In the genomic region with DNA sequence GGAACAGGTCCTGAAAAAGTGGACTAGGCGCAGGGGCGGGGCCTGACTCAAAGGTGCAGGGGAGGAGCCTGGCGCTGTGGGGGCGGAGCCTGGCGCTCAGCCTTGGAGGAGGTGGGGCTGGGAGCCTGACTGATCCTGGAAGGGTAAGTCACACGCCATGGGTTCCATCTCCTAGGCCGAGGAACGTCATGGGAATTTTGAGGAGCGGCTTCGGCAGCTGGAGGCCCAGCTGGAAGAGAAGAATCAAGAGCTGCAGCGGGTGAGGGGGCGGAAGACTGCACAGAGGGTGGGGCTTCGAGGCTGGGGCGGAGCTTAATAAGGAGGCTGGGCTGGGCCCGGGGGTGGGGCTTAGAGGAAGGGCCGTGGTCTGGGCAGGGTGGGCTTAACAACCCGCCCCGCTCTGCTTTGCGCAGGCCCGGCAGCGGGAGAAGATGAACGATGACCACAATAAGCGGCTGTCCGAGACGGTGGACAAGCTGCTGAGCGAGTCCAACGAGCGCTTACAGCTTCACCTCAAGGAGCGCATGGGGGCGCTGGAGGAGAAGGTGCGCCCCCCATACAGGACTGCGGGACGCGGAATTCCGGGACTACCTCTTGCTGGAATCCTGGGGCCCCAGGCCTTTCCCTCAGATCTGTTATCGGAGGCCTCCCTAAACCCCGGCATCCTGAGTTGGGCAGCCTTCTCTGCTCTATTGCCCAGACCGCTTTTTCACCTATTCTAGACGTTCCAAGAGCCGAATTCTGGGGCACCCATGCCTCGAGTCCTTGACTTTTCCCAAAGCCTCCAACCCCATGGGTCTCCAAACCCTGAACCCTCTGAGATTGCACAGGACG, we compare ENCODE assay signal across 8 cellular contexts. TPM values are rescaled to one million over a fixed set of nuclear protein-coding genes. Genes with fewer than 3 reads are reported as not detected.
DNase-seq lines count a peak whose midpoint lies in the region; ATAC-seq and TF ChIP-seq lines count a peak whose summit lies in the region.

No MANE protein-coding gene starts in this region.

- intact Hi-C loops in sigmoid colon (cut with DNase I): no loop called here

- WGBS in sigmoid colon, 2 donors: 22 to 63% methylated on average over 42 of the region's 42 CpGs

- DNase-seq in activated CD8-positive, alpha-beta memory T cell treated with anti-CD3 and anti-CD28 coated beads, Interleukin-2, amount 50 U/mL, for 48 hours: peak; percentile 79
- DNase-seq in glutamatergic neuron (peak; percentile 62), sigmoid colon (peak; percentile 81), HuH-7 (ENCODE audit: low spot score) (no peak), NCI-H510A (lab: John Stamatoyannopoulos, UW) (no peak)

- H3K4me1 ChIP-seq in ES-I3 (ENCODE audit: insufficient read depth, low read length) (peaks cover 11% of the 10 kb centered on the region), sigmoid colon (peaks cover 0 to 23% (median 16%) of the 10 kb centered on the region in 4 donors)

- peaks cover 3% of the 10 kb centered on the region for H3K4me1 Mint-ChIP-seq in glutamatergic neuron (ENCODE audit: low read depth, unreplicated experiment)

- no peak for TF ChIP-seq CTCF in glutamatergic neuron (IDR thresholded peaks at IDR 0.05; ENCODE audit: partially characterized antibody, unreplicated experiment)
- TF ChIP-seq CTCF in sigmoid colon (IDR thresholded peaks at IDR 0.05): no peak

- no peak for TF ChIP-seq POLR2A in sigmoid colon (IDR thresholded peaks at IDR 0.05)

- peaks cover 14% of the 10 kb centered on the region for H3K9me3 Mint-ChIP-seq in glutamatergic neuron (ENCODE audit: unreplicated experiment)

- peak overlapping the region in 3 of 4 donors; percentile 5 to 29 (median 25) for H3K4me3 ChIP-seq in sigmoid colon

- H3K27me3 ChIP-seq in sigmoid colon: peaks cover 7 to 23% (median 18%) of the 10 kb centered on the region in 3 donors

- TF ChIP-seq EP300 in sigmoid colon (IDR thresholded peaks at IDR 0.05): no peak

- H3K9ac ChIP-seq in ES-I3 (ENCODE audit: low read depth, low read length): peak overlapping the region; percentile 71; the same call in 1 of the 2 replicates

- no peak overlapping the region for H3K27ac Mint-ChIP-seq in glutamatergic neuron (ENCODE audit: unreplicated experiment)

- peaks cover 15% of the 10 kb centered on the region for H3K36me3 Mint-ChIP-seq in glutamatergic neuron (ENCODE audit: unreplicated experiment)

- no peak for ATAC-seq in GM21723 (IDR thresholded peaks at IDR 0.05; ENCODE audit: unreplicated experiment)
- no peak for ATAC-seq in HG02571 (IDR thresholded peaks at IDR 0.05; ENCODE audit: unreplicated experiment)

- H3K36me3 ChIP-seq in ES-I3 (ENCODE audit: insufficient read depth, low read length) (no peaks in the 10 kb centered on the region; the same call in none of the 2 replicates), sigmoid colon (no peaks in the 10 kb centered on the region)

- H3K27ac ChIP-seq in sigmoid colon: peak overlapping the region in 3 of 4 donors; percentile 10 to 56 (median 48)

- peaks cover 22% of the 10 kb centered on the region for H3K27me3 Mint-ChIP-seq in glutamatergic neuron (ENCODE audit: unreplicated experiment)

- H3K9me3 ChIP-seq in ES-I3 (ENCODE audit: control insufficient read depth, insufficient read depth, low read length) (no peaks in the 10 kb centered on the region), sigmoid colon (no peaks in the 10 kb centered on the region)

- H3K4me3 Mint-ChIP-seq in glutamatergic neuron (ENCODE audit: unreplicated experiment): no peak overlapping the region

RNA-seq across cellular contexts. Expression of gene PPFIA3, which starts 14.5 kb away (rescaled TPM):
- total RNA-seq in glutamatergic neuron (ENCODE audit: unreplicated experiment) (104 TPM), sigmoid colon (1 to 10 TPM; 2.0 to 3.9 (median 3.1) TPM)
- 10 to 100 TPM; 18.6 to 35.3 (median 21.3) TPM for polyA plus RNA-seq in sigmoid colon

RNA-seq across cellular contexts. Expression of gene C19orf73, which starts 14.9 kb away (rescaled TPM):
- total RNA-seq in glutamatergic neuron (ENCODE audit: unreplicated experiment) (3.2 TPM), sigmoid colon (1 to 10 TPM in 3 of 4 donors, not detected in 1; 1.6 to 2.1 (median 1.8) TPM)
- 1 to 10 TPM; 2.4 to 5.1 (median 3.3) TPM for polyA plus RNA-seq in sigmoid colon

RNA-seq across cellular contexts. Expression of gene LIN7B, which starts 19.7 kb away (rescaled TPM):
- total RNA-seq in glutamatergic neuron (ENCODE audit: unreplicated experiment): 32.6 TPM
- 10 to 100 TPM; 17.4 to 28.8 (median 26.7) TPM for total RNA-seq in sigmoid colon
- 10 to 100 TPM in 2 of 3 donors, 1 to 10 TPM in 1; 9.9 to 12.0 (median 12.0) TPM for polyA plus RNA-seq in sigmoid colon

RNA-seq across cellular contexts. Expression of gene HRC, which starts 21.4 kb away (rescaled TPM):
- total RNA-seq in glutamatergic neuron (ENCODE audit: unreplicated experiment) (26.6 TPM), sigmoid colon (1 to 10 TPM in 1 of 4 donors, under 1 TPM in 3; 0.16 to 1.1 (median 0.69) TPM)
- 1 to 10 TPM in 2 of 3 donors, under 1 TPM in 1; 0.46 to 6.6 (median 1.7) TPM for polyA plus RNA-seq in sigmoid colon

RNA-seq across cellular contexts. Expression of gene TRPM4, which starts 23.8 kb away (rescaled TPM):
- total RNA-seq in glutamatergic neuron (ENCODE audit: unreplicated experiment) (54.1 TPM), sigmoid colon (10 to 100 TPM in 3 of 4 donors, 1 to 10 TPM in 1; 7.9 to 18.0 (median 12.5) TPM)
- 100 to 1,000 TPM in 1 of 3 donors, 10 to 100 TPM in 2; 40.5 to 166 (median 40.8) TPM for polyA plus RNA-seq in sigmoid colon

Comparison
In these comparisons a context has a peak if more than half of its experiments do, and no peak if none do; other contexts are left out.
1. DNase-seq: peak in activated CD8-positive, alpha-beta memory T cell treated with anti-CD3 and anti-CD28 coated beads, Interleukin-2, amount 50 U/mL, for 48 hours (single experiment), glutamatergic neuron (single experiment) and sigmoid colon (single experiment); none in HuH-7 (single experiment) and NCI-H510A (single experiment).
2. RNA of gene PPFIA3, which starts 14.5 kb away (total RNA-seq): 104 TPM in glutamatergic neuron (single experiment); 2.0 to 3.9 TPM in sigmoid colon; every median in the first group is over 10 times any median in the second.